7 cellular contexts compared by ENCODE assay signal in genomic region chr16:4801051-4801961, GRCh38. TPM values are rescaled to one million over a fixed set of nuclear protein-coding genes. Genes with fewer than 3 reads are reported as not detected.
DNase-seq lines count a peak whose midpoint lies in the region; ATAC-seq and TF ChIP-seq lines count a peak whose summit lies in the region.

No MANE protein-coding gene starts in this region.

- no peak overlapping the region for H3K27ac Mint-ChIP-seq in activated T-cell treated with anti-CD3 and anti-CD28 coated beads, Interleukin-2, amount 50 U/mL, for 72 hours
- peak overlapping the region; percentile 84 for H3K27ac Mint-ChIP-seq in stimulated activated memory B cell treated with anti-CD40 and anti-IgM and Interleukin-4, amounts not matched to agents 10 μg/mL and 1 μg/mL and 100 μg/mL, for 72 hours

- no peak for TF ChIP-seq CTCF in HL-60 (IDR thresholded peaks at IDR 0.05; ENCODE audit: insufficient read depth, low read length)

- H3K4me3 Mint-ChIP-seq in activated T-cell treated with anti-CD3 and anti-CD28 coated beads, Interleukin-2, amount 50 U/mL, for 72 hours: peak overlapping the region; percentile 86 to 90
- H3K4me3 Mint-ChIP-seq in stimulated activated memory B cell treated with anti-CD40 and anti-IgM and Interleukin-4, amounts not matched to agents 10 μg/mL and 1 μg/mL and 100 μg/mL, for 72 hours: peak overlapping the region; percentile 88

- peaks cover 0 to 3% of the 10 kb centered on the region in 2 donors for H3K36me3 Mint-ChIP-seq in activated T-cell treated with anti-CD3 and anti-CD28 coated beads, Interleukin-2, amount 50 U/mL, for 72 hours (ENCODE audit: insufficient read depth in 2 of 2)
- peaks cover 29% of the 10 kb centered on the region for H3K36me3 Mint-ChIP-seq in stimulated activated memory B cell treated with anti-CD40 and anti-IgM and Interleukin-4, amounts not matched to agents 10 μg/mL and 1 μg/mL and 100 μg/mL, for 72 hours

- peak overlapping the region; percentile 81 for H3K27ac ChIP-seq in HL-60 (replicated peaks)
- H3K27ac ChIP-seq in iPS DF 6.9 (ENCODE audit: low read length): no peak overlapping the region

- no CpG with 5 or more reads among the region's 29 CpGs for WGBS in iPS DF 6.9 (ENCODE audit: insufficient coverage, insufficient read length)

- H3K4me1 ChIP-seq in iPS DF 6.9 (ENCODE audit: control insufficient read depth, insufficient read depth, low read length): peaks cover 2% of the 10 kb centered on the region; the same call in 1 of the 2 replicates

- peaks cover 13% of the 10 kb centered on the region for H3K4me1 Mint-ChIP-seq in activated T-cell treated with anti-CD3 and anti-CD28 coated beads, Interleukin-2, amount 50 U/mL, for 72 hours (ENCODE audit: low read depth)
- H3K4me1 Mint-ChIP-seq in stimulated activated memory B cell treated with anti-CD40 and anti-IgM and Interleukin-4, amounts not matched to agents 10 μg/mL and 1 μg/mL and 100 μg/mL, for 72 hours: peaks cover 21% of the 10 kb centered on the region

- H3K36me3 ChIP-seq in iPS DF 6.9 (ENCODE audit: control insufficient read depth, insufficient read depth, low read length): peaks cover 11% of the 10 kb centered on the region

- DNase-seq in HL-60 (ENCODE audit: low read depth in 1 of 2, low spot score in 1 of 2) (no peak), iPS DF 6.9 (ENCODE audit: low read depth, low spot score) (no peak), NCI-H2081 (lab: John Stamatoyannopoulos, UW) (no peak)
- DNase-seq in activated T-cell treated with anti-CD3 and anti-CD28 coated beads, Interleukin-2, amount 50 U/mL, for 72 hours: no peak

- no peaks in the 10 kb centered on the region for H3K27me3 ChIP-seq in HL-60 (ENCODE audit: insufficient read depth, poor library complexity, severe bottlenecking)
- no peaks in the 10 kb centered on the region for H3K27me3 ChIP-seq in iPS DF 6.9 (ENCODE audit: control insufficient read depth, insufficient read depth, low read length)

- H3K4me3 ChIP-seq in HL-60 (replicated peaks; ENCODE audit: insufficient read depth, low read length): peak overlapping the region; percentile 71
- peak overlapping the region; percentile 93; the same call in 1 of the 2 replicates for H3K4me3 ChIP-seq in iPS DF 6.9 (ENCODE audit: low read length)

- no peaks in the 10 kb centered on the region for H3K9me3 ChIP-seq in iPS DF 6.9 (ENCODE audit: control insufficient read depth, insufficient read depth, low read length)

- no peak for ATAC-seq in activated T-cell treated with anti-CD3 and anti-CD28 coated beads, Interleukin-2, amount 50 U/mL, for 72 hours (replicated peaks in 1 of 2)
- ATAC-seq in stimulated activated memory B cell treated with anti-CD40 and anti-IgM and Interleukin-4, amounts not matched to agents 10 μg/mL and 1 μg/mL and 100 μg/mL, for 72 hours: no peak
- ATAC-seq in HG02610 (IDR thresholded peaks at IDR 0.05; ENCODE audit: unreplicated experiment) (no peak), GM19351 (IDR thresholded peaks at IDR 0.05; ENCODE audit: unreplicated experiment) (no peak)

- H3K27me3 Mint-ChIP-seq in activated T-cell treated with anti-CD3 and anti-CD28 coated beads, Interleukin-2, amount 50 U/mL, for 72 hours (ENCODE audit: low read depth): no peaks in the 10 kb centered on the region
- H3K27me3 Mint-ChIP-seq in stimulated activated memory B cell treated with anti-CD40 and anti-IgM and Interleukin-4, amounts not matched to agents 10 μg/mL and 1 μg/mL and 100 μg/mL, for 72 hours: no peaks in the 10 kb centered on the region

- H3K9me3 Mint-ChIP-seq in activated T-cell treated with anti-CD3 and anti-CD28 coated beads, Interleukin-2, amount 50 U/mL, for 72 hours: no peaks in the 10 kb centered on the region
- no peaks in the 10 kb centered on the region for H3K9me3 Mint-ChIP-seq in stimulated activated memory B cell treated with anti-CD40 and anti-IgM and Interleukin-4, amounts not matched to agents 10 μg/mL and 1 μg/mL and 100 μg/mL, for 72 hours

RNA-seq across cellular contexts. Expression of gene ROGDI, which starts 1.1 kb away (rescaled TPM):
- total RNA-seq in activated T-cell treated with anti-CD3 and anti-CD28 coated beads, Interleukin-2, amount 50 U/mL, for 72 hours: 1 to 10 TPM; 3.7 to 7.4 TPM

RNA-seq across cellular contexts. Expression of gene SMIM22, which starts 6.1 kb away (rescaled TPM):
- not detected for total RNA-seq in activated T-cell treated with anti-CD3 and anti-CD28 coated beads, Interleukin-2, amount 50 U/mL, for 72 hours

RNA-seq across cellular contexts. Expression of gene SEPTIN12, which starts 13.2 kb away (rescaled TPM):
- not detected for total RNA-seq in activated T-cell treated with anti-CD3 and anti-CD28 coated beads, Interleukin-2, amount 50 U/mL, for 72 hours

RNA-seq across cellular contexts. Expression of gene ZNF500, which starts 34.3 kb away (rescaled TPM):
- total RNA-seq in activated T-cell treated with anti-CD3 and anti-CD28 coated beads, Interleukin-2, amount 50 U/mL, for 72 hours: 10 to 100 TPM; 14.1 TPM

RNA-seq across cellular contexts. Expression of gene GLYR1, which starts 45.8 kb away (rescaled TPM):
- total RNA-seq in activated T-cell treated with anti-CD3 and anti-CD28 coated beads, Interleukin-2, amount 50 U/mL, for 72 hours: 10 to 100 TPM; 54.9 to 63.6 TPM
